ENCODE assay signal across 29 cellular contexts in the genomic region with DNA sequence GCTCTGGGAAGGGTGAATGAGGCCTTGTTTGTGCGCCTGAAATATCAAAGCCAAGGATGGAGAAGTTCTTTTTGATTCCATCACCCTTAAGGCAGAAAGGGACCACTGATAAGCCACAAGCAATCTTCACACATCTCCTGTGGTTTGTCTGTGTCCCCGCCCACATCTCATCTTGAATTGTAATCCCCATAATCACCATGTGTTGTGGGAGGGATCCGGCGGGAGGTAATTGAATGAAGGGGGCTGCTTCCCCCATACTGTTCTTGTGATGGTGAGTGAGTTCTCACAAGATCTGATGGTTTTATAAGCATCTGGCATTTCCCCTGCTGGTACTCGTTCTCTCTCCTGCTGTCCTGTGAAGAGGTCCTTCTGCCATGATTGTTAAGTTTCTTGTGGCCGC.
"Had no signal": no experiment of that assay in that cellular context is flagged by ENCODE, and none has a peak within 500 bp of the region (broad histone marks: within the 10 kb centered on the region; RNA-seq: fewer than 3 reads in every experiment).

No MANE protein-coding gene starts in this region.

- H3K27ac Mint-ChIP-seq: activated CD4-positive, alpha-beta T cell treated with anti-CD3 and anti-CD28 coated beads, Interleukin-2, amount 10 ng/mL, durations not matched to agents 24 days and 14 days; activated CD8-positive, alpha-beta memory T cell treated with anti-CD3 and anti-CD28 coated beads, Interleukin-2, amount 10 ng/mL, durations not matched to agents 7 days and 5 days; activated naive CD4-positive, alpha-beta T cell treated with anti-CD3 and anti-CD28 coated beads, Interleukin-2, amount 50 U/mL, for 24 hours; activated T-cell treated with anti-CD3 and anti-CD28 coated beads, Interleukin-2, amount 50 U/mL, for 24 hours; activated T-helper 1 cell treated with anti-CD3 and anti-CD28 coated beads, Interleukin-12 subunit alpha, Interleukin-12 subunit beta, Interleukin-2, Interleukin-4 antibody, amounts not matched to agents 30 ng/mL and 10 ng/mL and 1 ng/mL, durations not matched to agents 14 hours and 24 hours and 36 hours; T-helper 1 cell treated with Interleukin-12 subunit alpha and Interleukin-12 subunit beta and Interleukin-4 antibody, amounts not matched to agents 30 μg/mL and 1 μg/mL, for 36 hours; WTC11 had no signal

- H3K36me3 Mint-ChIP-seq: activated CD8-positive, alpha-beta memory T cell treated with anti-CD3 and anti-CD28 coated beads, Interleukin-2, amount 10 ng/mL, durations not matched to agents 7 days and 5 days; activated naive CD4-positive, alpha-beta T cell treated with anti-CD3 and anti-CD28 coated beads, Interleukin-2, amount 50 U/mL, for 24 hours had no signal

- H3K4me3 Mint-ChIP-seq: activated CD4-positive, alpha-beta T cell treated with anti-CD3 and anti-CD28 coated beads, Interleukin-2, amount 10 ng/mL, durations not matched to agents 24 days and 14 days; activated CD8-positive, alpha-beta memory T cell treated with anti-CD3 and anti-CD28 coated beads, Interleukin-2, amount 10 ng/mL, durations not matched to agents 7 days and 5 days; activated naive CD4-positive, alpha-beta T cell treated with anti-CD3 and anti-CD28 coated beads, Interleukin-2, amount 50 U/mL, for 24 hours; activated T-cell treated with anti-CD3 and anti-CD28 coated beads, Interleukin-2, amount 50 U/mL, for 24 hours; activated T-helper 1 cell treated with anti-CD3 and anti-CD28 coated beads, Interleukin-12 subunit alpha, Interleukin-12 subunit beta, Interleukin-2, Interleukin-4 antibody, amounts not matched to agents 30 ng/mL and 10 ng/mL and 1 ng/mL, durations not matched to agents 14 hours and 24 hours and 36 hours; central memory CD8-positive, alpha-beta T cell; T-helper 1 cell treated with Interleukin-12 subunit alpha and Interleukin-12 subunit beta and Interleukin-4 antibody, amounts not matched to agents 30 μg/mL and 1 μg/mL, for 36 hours; WTC11 had no signal

- DNase-seq: activated CD4-positive, alpha-beta T cell treated with anti-CD3 and anti-CD28 coated beads for 1 hour; activated CD4-positive, alpha-beta T cell treated with anti-CD3 and anti-CD28 coated beads, Interleukin-2, amount 10 ng/mL, durations not matched to agents 24 days and 14 days; activated CD4-positive, alpha-beta T cell treated with anti-CD3 and anti-CD28 coated beads, Interleukin-2, amount 50 U/mL, for 48 hours; activated CD8-positive, alpha-beta memory T cell treated with anti-CD3 and anti-CD28 coated beads, Interleukin-2, amount 10 ng/mL, durations not matched to agents 7 days and 5 days; activated effector memory CD4-positive, alpha-beta T cell treated with Interleukin-2 at 50 U/mL for 16 hours; activated naive CD4-positive, alpha-beta T cell; activated T-cell treated with anti-CD3 and anti-CD28 coated beads, Interleukin-2, amount 50 U/mL, for 24 hours; aorta; MG63; MV-4-11; NCI-H1092 treated with DMSO at 0.1 percent for 48 hours; NCI-H1417 treated with DMSO at 0.1 percent for 48 hours; NCI-H1694; NCI-H2029; NCI-H2107; NCI-H446; NCI-H526; NCI-H774; NK-92 treated with Interleukin-12 subunit alpha and Interleukin-12 subunit beta, amount 100 ng/mL, for 24 hours; OCI-M1; RPMI8226; SJCRH30 had no signal

- H3K36me3 ChIP-seq: MG63, SJCRH30 had no signal

- H3K9me3 ChIP-seq: MG63, SJCRH30 had no signal

- H3K27me3 ChIP-seq: MG63, SJCRH30 had no signal

- H3K9me3 Mint-ChIP-seq: activated CD4-positive, alpha-beta T cell treated with anti-CD3 and anti-CD28 coated beads, Interleukin-2, amount 10 ng/mL, durations not matched to agents 24 days and 14 days; activated naive CD4-positive, alpha-beta T cell treated with anti-CD3 and anti-CD28 coated beads, Interleukin-2, amount 50 U/mL, for 24 hours; activated T-cell treated with anti-CD3 and anti-CD28 coated beads, Interleukin-2, amount 50 U/mL, for 24 hours; activated T-helper 1 cell treated with anti-CD3 and anti-CD28 coated beads, Interleukin-12 subunit alpha, Interleukin-12 subunit beta, Interleukin-2, Interleukin-4 antibody, amounts not matched to agents 30 ng/mL and 10 ng/mL and 1 ng/mL, durations not matched to agents 14 hours and 24 hours and 36 hours; central memory CD8-positive, alpha-beta T cell; T-helper 1 cell treated with Interleukin-12 subunit alpha and Interleukin-12 subunit beta and Interleukin-4 antibody, amounts not matched to agents 30 μg/mL and 1 μg/mL, for 36 hours had no signal

- ATAC-seq: activated CD8-positive, alpha-beta memory T cell treated with anti-CD3 and anti-CD28 coated beads, Interleukin-2, amount 10 ng/mL, durations not matched to agents 7 days and 5 days; Panc1; SK-N-SH treated with all-trans-retinoic acid at 6 μM for 48 hours; WTC11 had no signal

- H3K27ac ChIP-seq: SJCRH30 had no signal

- H3K4me3 ChIP-seq: MG63, SJCRH30 had no signal

- H3K4me1 Mint-ChIP-seq: activated CD4-positive, alpha-beta T cell treated with anti-CD3 and anti-CD28 coated beads, Interleukin-2, amount 10 ng/mL, durations not matched to agents 24 days and 14 days; activated CD8-positive, alpha-beta memory T cell treated with anti-CD3 and anti-CD28 coated beads, Interleukin-2, amount 10 ng/mL, durations not matched to agents 7 days and 5 days; activated naive CD4-positive, alpha-beta T cell treated with anti-CD3 and anti-CD28 coated beads, Interleukin-2, amount 50 U/mL, for 24 hours; central memory CD8-positive, alpha-beta T cell; WTC11 had no signal

- H3K27me3 Mint-ChIP-seq: activated CD4-positive, alpha-beta T cell treated with anti-CD3 and anti-CD28 coated beads, Interleukin-2, amount 10 ng/mL, durations not matched to agents 24 days and 14 days; activated T-cell treated with anti-CD3 and anti-CD28 coated beads, Interleukin-2, amount 50 U/mL, for 24 hours had no signal
